In the genomic region with DNA sequence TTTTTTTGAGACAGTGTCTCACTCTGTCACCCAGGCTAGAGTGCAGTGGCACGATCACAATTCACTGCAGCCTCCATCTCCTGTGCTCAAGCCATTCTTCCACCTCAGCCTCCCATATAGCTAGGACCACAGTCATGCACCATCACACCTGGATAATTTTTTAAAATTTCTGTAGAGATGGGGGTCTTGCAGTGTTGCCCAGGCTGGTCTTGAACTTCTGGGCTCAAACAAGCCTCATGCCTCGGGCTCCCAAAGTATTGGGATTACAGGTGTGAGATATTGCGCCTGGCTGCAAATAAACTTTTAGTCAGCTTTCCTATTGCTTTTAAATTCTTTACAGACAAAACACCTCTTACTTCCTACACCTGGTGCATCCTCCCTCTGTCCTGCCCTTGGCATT, we compare ENCODE assay signal across 32 cellular contexts.
"Had no signal": no experiment of that assay in that cellular context is flagged by ENCODE, and none has a peak within 500 bp of the region (broad histone marks: within the 10 kb centered on the region; RNA-seq: fewer than 3 reads in every experiment).

No MANE protein-coding gene starts in this region.

- H3K36me3 ChIP-seq: MG63 had no signal

- H3K9me3 ChIP-seq: MG63 had no signal

- H3K27me3 ChIP-seq: MG63 had no signal

- DNase-seq: Karpas-422, Kasumi-1, MG63, MM.1S, MV-4-11, NCI-H1048, NCI-H1092, NCI-H1092 treated with DMSO at 0.1 percent for 48 hours, NCI-H1105, NCI-H1105 treated with DMSO at 0.1 percent for 48 hours, NCI-H1417, NCI-H1417 treated with DMSO at 0.1 percent for 48 hours, NCI-H1436, NCI-H1436 treated with DMSO at 0.1 percent for 48 hours, NCI-H146, NCI-H187, NCI-H187 treated with DMSO at 0.1 percent for 48 hours, NCI-H1930, NCI-H2029, NCI-H2029 treated with DMSO at 0.1 percent for 48 hours, NCI-H2081, NCI-H2081 treated with DMSO at 0.1 percent for 48 hours, NCI-H2107, NCI-H2171, NCI-H2171 treated with DMSO at 0.1 percent for 48 hours, NCI-H2227 treated with DMSO at 0.1 percent for 48 hours, NCI-H226, NCI-H345, NCI-H446, NCI-H510A, NCI-H510A treated with DMSO at 0.1 percent for 48 hours had no signal

- H3K27ac ChIP-seq: KMS-11 had no signal

- H3K4me3 ChIP-seq: MG63 had no signal
